8 cellular contexts compared by ENCODE assay signal in genomic region chr11:102451693-102452460, GRCh38. TPM values are rescaled to one million over a fixed set of nuclear protein-coding genes. Genes with fewer than 3 reads are reported as not detected.
A peak's percentile ranks its signal among the peaks of the same experiment; 100 is the strongest.
DNase-seq lines count a peak whose midpoint lies in the region; ATAC-seq and TF ChIP-seq lines count a peak whose summit lies in the region.

No MANE protein-coding gene starts in this region.

- H4K20me1 ChIP-seq in SK-N-SH (ENCODE audit: insufficient read depth) = no peaks in the 10 kb centered on the region

- TF ChIP-seq RAD21 in SK-N-SH (IDR thresholded peaks at IDR 0.05; ENCODE audit: low read length) = no peak

- H3K4me2 ChIP-seq in SK-N-SH = peak overlapping the region; percentile 90

- H3K27ac ChIP-seq in KOPT-K1 (ENCODE audit: low read depth, low read length, poor library complexity, severe bottlenecking) (peak overlapping the region; percentile 86), SK-N-SH (ENCODE audit: low read depth in 2 of 2, low read length in 1 of 2) (peak overlapping the region; percentile 72 to 90), right atrium auricular region (peak overlapping the region; percentile 83 to 89), rectal smooth muscle tissue (ENCODE audit: low read depth, low read length) (peak overlapping the region; percentile 93), aorta (ENCODE audit: low read depth in 1 of 2, low read length in 2 of 2) (peak overlapping the region in 1 of 2 donors; percentile 69)

- H3K36me3 ChIP-seq in KOPT-K1 (ENCODE audit: insufficient read depth, low read length) (peaks cover 21% of the 10 kb centered on the region), SK-N-SH (replicated peaks in 1 of 2; ENCODE audit: control insufficient read depth in 1 of 2, insufficient read depth in 2 of 2, low read length in 1 of 2) (peaks cover 6 to 14% of the 10 kb centered on the region in 2 experiments), right atrium auricular region (no peaks in the 10 kb centered on the region), rectal smooth muscle tissue (ENCODE audit: control insufficient read depth, insufficient read depth, low read length) (peaks cover 6% of the 10 kb centered on the region), aorta (ENCODE audit: control insufficient read depth in 1 of 2, insufficient read depth in 2 of 2, low read length in 1 of 2) (no peaks in the 10 kb centered on the region)

- intact Hi-C loops in aorta (cut with DNase I) = no loop called here

- H3K4me3 ChIP-seq in SK-N-SH (ENCODE audit: low read depth in 2 of 2, low read length in 1 of 2) = peak overlapping the region; percentile 81 to 97
- peak overlapping the region; percentile 63 to 80 for H3K4me3 ChIP-seq in right atrium auricular region
- H3K4me3 ChIP-seq in rectal smooth muscle tissue (ENCODE audit: low read length) = peak overlapping the region; percentile 97
- peak overlapping the region; percentile 77 to 85 for H3K4me3 ChIP-seq in aorta (ENCODE audit: low read length in 2 of 2)

- TF ChIP-seq CTCF in SK-N-SH (IDR thresholded peaks at IDR 0.05) (peak; percentile 33), right atrium auricular region (IDR thresholded peaks at IDR 0.05) (peak in 1 of 2 donors; percentile 51)

- ATAC-seq in GM21737 (IDR thresholded peaks at IDR 0.05; ENCODE audit: unreplicated experiment) (peak; percentile 58), aorta (ENCODE audit: low FRiP score) (peak; percentile 84)

- no peaks in the 10 kb centered on the region for H3K9me2 ChIP-seq in SK-N-SH

- peaks cover 7 to 17% of the 10 kb centered on the region in 2 experiments; a peak in 3 of 4 replicates for H3K4me1 ChIP-seq in SK-N-SH (ENCODE audit: control insufficient read depth in 1 of 2, insufficient read depth in 2 of 2, low read depth in 1 of 2, low read length in 1 of 2)
- H3K4me1 ChIP-seq in right atrium auricular region = peaks cover 0 to 36% of the 10 kb centered on the region in 2 donors
- peaks cover 28% of the 10 kb centered on the region for H3K4me1 ChIP-seq in rectal smooth muscle tissue (ENCODE audit: control insufficient read depth, insufficient read depth, low read length)
- no peaks in the 10 kb centered on the region for H3K4me1 ChIP-seq in aorta (ENCODE audit: control insufficient read depth in 1 of 2, insufficient read depth in 2 of 2, low read length in 2 of 2)

- 3% methylated on average over 28 of the region's 55 CpGs for WGBS in SK-N-SH (ENCODE audit: low lambda C conversion rate)
- 0% methylated on average over 55 of the region's 55 CpGs for WGBS in aorta, 2 donors

- CTCF ChIA-PET in SK-N-SH (lab: Yijun Ruan, JAX) = interaction anchor here (0.7 to 1.5 kb wide), 3 partner anchors 61 to 141 kb away, joined by 3 to 4 read pairs (median 3); no protein-coding TSS in a partner anchor

- POLR2A ChIA-PET in SK-N-SH (lab: Yijun Ruan, JAX) = interaction anchor here (0.9 kb wide), 1 partner anchor 29 kb away, joined by 4 read pairs; no protein-coding TSS in a partner anchor

- H3K9ac ChIP-seq in SK-N-SH (peak overlapping the region; percentile 85), rectal smooth muscle tissue (ENCODE audit: low read length) (peak overlapping the region; percentile 25)

- H2AFZ ChIP-seq in SK-N-SH (ENCODE audit: low read depth) = peak overlapping the region; percentile 87

- no peaks in the 10 kb centered on the region for H3K27me3 ChIP-seq in SK-N-SH (ENCODE audit: insufficient read depth)
- H3K27me3 ChIP-seq in right atrium auricular region = no peaks in the 10 kb centered on the region
- H3K27me3 ChIP-seq in rectal smooth muscle tissue (ENCODE audit: control insufficient read depth, insufficient read depth, low read length) = no peaks in the 10 kb centered on the region
- no peaks in the 10 kb centered on the region for H3K27me3 ChIP-seq in aorta (ENCODE audit: control insufficient read depth in 1 of 2, insufficient read depth in 2 of 2, low read length in 1 of 2)

- H3K79me2 ChIP-seq in SK-N-SH (ENCODE audit: insufficient read depth) = peaks cover 56% of the 10 kb centered on the region

- H3K9me3 ChIP-seq in KOPT-K1 (ENCODE audit: insufficient read depth, low read length, poor library complexity, severe bottlenecking) = no peaks in the 10 kb centered on the region
- no peaks in the 10 kb centered on the region for H3K9me3 ChIP-seq in SK-N-SH
- no peaks in the 10 kb centered on the region for H3K9me3 ChIP-seq in right atrium auricular region
- no peaks in the 10 kb centered on the region for H3K9me3 ChIP-seq in aorta (ENCODE audit: control insufficient read depth, low read length)

- peak; percentile 71 for DNase-seq in ELR (ENCODE audit: low read depth)
- DNase-seq in SK-N-SH = peak; percentile 80
- peak; percentile 32 for DNase-seq in activated naive CD8-positive, alpha-beta T cell treated with anti-CD3 and anti-CD28 coated beads, Interleukin-2, amount 50 U/mL, for 16 hours (ENCODE audit: low read depth, low spot score)
- DNase-seq in right atrium auricular region (ENCODE audit: low spot score) = peak; percentile 64
- DNase-seq in aorta = peak; percentile 72 to 86

- TF ChIP-seq EP300 in SK-N-SH (IDR thresholded peaks at IDR 0.05; ENCODE audit: borderline replicate concordance in 1 of 2, low read depth in 1 of 2, low read length in 1 of 2) = no peak

- H3F3A ChIP-seq in SK-N-SH (replicated peaks; ENCODE audit: insufficient read depth) = peaks cover 13% of the 10 kb centered on the region

TF ChIP-seq in SK-N-SH, 30 proteins besides CTCF, POLR2A, EP300 and RAD21 (continues in another document):
- TF ChIP-seq EZH2phosphoT487 (IDR thresholded peaks at IDR 0.05; ENCODE audit: borderline replicate concordance, low read depth) (no peak), TCF12 (IDR thresholded peaks at IDR 0.05) (no peak), SMC3 (IDR thresholded peaks at IDR 0.05; ENCODE audit: low read depth, low read length) (no peak), MXI1 (IDR thresholded peaks at IDR 0.05; ENCODE audit: low read depth, low read length) (no peak), MEF2A (IDR thresholded peaks at IDR 0.05; ENCODE audit: borderline replicate concordance, low read depth) (no peak), SIN3A (IDR thresholded peaks at IDR 0.05; ENCODE audit: borderline replicate concordance, low read depth, low read length) (0 out of 2 replicates have a peak, but pooled peaks have one; percentile 30), ZBTB33 (IDR thresholded peaks at IDR 0.05; ENCODE audit: borderline replicate concordance, low read depth) (no peak), TAF1 (IDR thresholded peaks at IDR 0.05; ENCODE audit: borderline replicate concordance, low read depth, low read length) (no peak), MAX (IDR thresholded peaks at IDR 0.05; ENCODE audit: low read depth) (peak; percentile 39; the same call in 1 of the 2 replicates), GATA2 (CRISPR knock-in tag; IDR thresholded peaks at IDR 0.05) (no peak), RFX5 (IDR thresholded peaks at IDR 0.05; ENCODE audit: low read length) (no peak), POLR2AphosphoS5 (IDR thresholded peaks at IDR 0.05; ENCODE audit: low read depth, low read length) (peak; percentile 21; the same call in 1 of the 2 replicates), USF1 (IDR thresholded peaks at IDR 0.05; ENCODE audit: borderline replicate concordance, low read depth) (no peak), CHD2 (IDR thresholded peaks at IDR 0.05; ENCODE audit: low read length, partially characterized antibody) (peak; percentile 0), ELF1 (IDR thresholded peaks at IDR 0.05) (no peak), IRF3 (IDR thresholded peaks at IDR 0.05; ENCODE audit: low read depth, low read length) (no peak), TEAD4 (IDR thresholded peaks at IDR 0.05; ENCODE audit: borderline replicate concordance, insufficient read depth) (no peak), GABPA (IDR thresholded peaks at IDR 0.05; ENCODE audit: low read depth) (no peak), NRF1 (IDR thresholded peaks at IDR 0.05; ENCODE audit: low read depth, low read length) (0 out of 2 replicates have a peak, but pooled peaks have one; percentile 36)

RNA-seq across cellular contexts. Expression of gene TMEM123, which starts 0.7 kb away (rescaled TPM):
- 86.1 and 132 TPM in 2 replicates for polyA plus RNA-seq in SK-N-SH (2012; rRNA removed)
- 120 and 146 TPM in 2 replicates for polyA plus RNA-seq in SK-N-SH (2012; cell fraction: cytosol; rRNA removed)
- 11.3 and 29.4 TPM in 2 replicates for polyA plus RNA-seq in SK-N-SH (2012; cell fraction: nucleus; rRNA removed)
- total RNA-seq in right atrium auricular region = 10 to 100 TPM; 72.8 to 80.7 TPM
- total RNA-seq in aorta = 100 to 1,000 TPM; 106 to 116 TPM
- 10 to 100 TPM; 42.1 to 52.5 TPM for polyA plus RNA-seq in aorta
